In the genomic region with DNA sequence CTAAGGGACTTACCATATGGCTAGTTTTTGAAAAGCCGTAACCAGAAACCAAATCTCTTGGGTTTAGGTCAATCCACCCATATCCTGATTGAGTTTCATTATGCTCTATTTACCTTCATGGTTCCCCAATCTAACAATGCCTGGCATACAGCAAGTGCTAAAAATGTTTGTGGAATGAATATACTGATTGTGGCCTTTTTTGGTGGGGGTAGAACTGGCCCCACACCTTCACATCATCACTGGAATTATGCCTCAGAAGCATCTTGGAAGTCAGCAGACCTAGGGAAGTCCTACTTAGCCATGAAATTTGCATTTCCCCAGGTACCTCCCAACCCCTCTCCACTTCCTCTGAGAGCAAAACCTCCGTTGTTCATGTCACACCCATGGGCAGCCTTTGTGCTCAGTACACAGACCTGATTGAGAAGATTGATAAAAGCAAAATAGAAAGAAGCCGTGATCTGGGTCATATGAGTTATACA, we compare ENCODE assay signal across 9 cellular contexts. TPM values are rescaled to one million over a fixed set of nuclear protein-coding genes. Genes with fewer than 3 reads are reported as not detected.
DNase-seq lines count a peak whose midpoint lies in the region; ATAC-seq and TF ChIP-seq lines count a peak whose summit lies in the region.
"Had no signal": no experiment of that assay in that cellular context is flagged by ENCODE, and none has a peak within 500 bp of the region (broad histone marks: within the 10 kb centered on the region; RNA-seq: fewer than 3 reads in every experiment).

No MANE protein-coding gene starts in this region.

- POLR2A ChIA-PET in activated B cell treated with CpG ODN at 0.5 μM for 24 hours (lab: Charles Lee): interaction anchor here (0.5 to 3.5 kb wide), 9 partner anchors 10 to 173 kb away, joined by 3 to 18 read pairs (median 6); a partner anchor contains a TSS

- H3K27me3 Mint-ChIP-seq in activated B cell treated with CpG ODN at 0.5 μM for 24 hours (no peaks in the 10 kb centered on the region), chondrocyte (ENCODE audit: low read depth) (peaks cover 16% of the 10 kb centered on the region)

- H3K36me3 ChIP-seq in right atrium auricular region (no peaks in the 10 kb centered on the region), upper lobe of left lung (no peaks in the 10 kb centered on the region), breast epithelium (no peaks in the 10 kb centered on the region)

- H3K27ac ChIP-seq in right atrium auricular region: peak overlapping the region in 1 of 2 donors; percentile 8
- peak overlapping the region; percentile 70 to 88 (median 78) for H3K27ac ChIP-seq in upper lobe of left lung
- no peak overlapping the region for H3K27ac ChIP-seq in breast epithelium

- H3K4me3 ChIP-seq in right atrium auricular region: no peak overlapping the region
- no peak overlapping the region for H3K4me3 ChIP-seq in upper lobe of left lung
- no peak overlapping the region for H3K4me3 ChIP-seq in breast epithelium

- H3K27me3 ChIP-seq in right atrium auricular region (no peaks in the 10 kb centered on the region), upper lobe of left lung (no peaks in the 10 kb centered on the region), breast epithelium (no peaks in the 10 kb centered on the region)

- H3K4me1 Mint-ChIP-seq in activated B cell treated with CpG ODN at 0.5 μM for 24 hours (peaks cover 69% of the 10 kb centered on the region), chondrocyte (ENCODE audit: low read depth) (no peaks in the 10 kb centered on the region)

- H3K9me3 Mint-ChIP-seq in activated B cell treated with CpG ODN at 0.5 μM for 24 hours (no peaks in the 10 kb centered on the region), chondrocyte (ENCODE audit: low read depth) (peaks cover 6% of the 10 kb centered on the region)

- TF ChIP-seq CTCF in right atrium auricular region (IDR thresholded peaks at IDR 0.05) (no peak), activated B cell treated with CpG ODN at 0.5 μM for 24 hours (IDR thresholded peaks at IDR 0.05) (no peak), upper lobe of left lung (IDR thresholded peaks at IDR 0.05) (no peak), chondrocyte (IDR thresholded peaks at IDR 0.05) (no peak), breast epithelium (IDR thresholded peaks at IDR 0.05) (no peak)

- H3K9me3 ChIP-seq in right atrium auricular region: peaks cover 0 to 13% of the 10 kb centered on the region in 2 donors
- peaks cover 0 to 6% (median 0%) of the 10 kb centered on the region in 4 donors for H3K9me3 ChIP-seq in upper lobe of left lung
- H3K9me3 ChIP-seq in breast epithelium: no peaks in the 10 kb centered on the region

- ATAC-seq in left ventricle myocardium superior: peak; percentile 33
- peak; percentile 73 for ATAC-seq in HG02884 (IDR thresholded peaks at IDR 0.05; ENCODE audit: unreplicated experiment)
- ATAC-seq in activated B cell treated with CpG ODN at 0.5 μM for 24 hours (ENCODE audit: low read depth): peak; percentile 86
- ATAC-seq in upper lobe of left lung (ENCODE audit: low FRiP score in 2 of 2): no peak
- ATAC-seq: SK-N-SH treated with all-trans-retinoic acid at 6 μM for 48 hours had no signal

- no peak for TF ChIP-seq POLR2A in upper lobe of left lung (IDR thresholded peaks at IDR 0.05)
- no peak for TF ChIP-seq POLR2A in breast epithelium (IDR thresholded peaks at IDR 0.05)

- intact Hi-C loops in left ventricle myocardium superior (cut with micrococcal nuclease) (no loop called here), activated B cell treated with CpG ODN at 0.5 μM for 24 hours (cut with micrococcal nuclease) (loop anchor here (1.0 to 2.0 kb wide), 4 partner anchors 11 to 42 kb away; a partner anchor contains a TSS), breast epithelium (cut with DNase I; ENCODE audit: low total_unique reads) (no loop called here)

- H3K4me3 Mint-ChIP-seq in activated B cell treated with CpG ODN at 0.5 μM for 24 hours (peak overlapping the region; percentile 61), chondrocyte (ENCODE audit: unreplicated experiment) (no peak overlapping the region)

- H3K4me1 ChIP-seq in right atrium auricular region (peaks cover 0 to 8% of the 10 kb centered on the region in 2 donors), upper lobe of left lung (peaks cover 15 to 29% (median 21%) of the 10 kb centered on the region in 4 donors), breast epithelium (no peaks in the 10 kb centered on the region)

- H3K36me3 Mint-ChIP-seq in activated B cell treated with CpG ODN at 0.5 μM for 24 hours (ENCODE audit: low read depth) (peaks cover 3% of the 10 kb centered on the region), chondrocyte (ENCODE audit: low read depth) (no peaks in the 10 kb centered on the region)

- 54 to 59% methylated on average over 3 of the region's 3 CpGs for WGBS in upper lobe of left lung, 2 donors

- CTCF ChIA-PET in activated B cell treated with CpG ODN at 0.5 μM for 24 hours (lab: Charles Lee): interaction anchor here (0.9 to 1.9 kb wide), 4 partner anchors 10 to 236 kb away, joined by 3 to 12 read pairs (median 5); a partner anchor contains a TSS

- H3K27ac Mint-ChIP-seq in activated B cell treated with CpG ODN at 0.5 μM for 24 hours: peak overlapping the region; percentile 86
- no peak overlapping the region for H3K27ac Mint-ChIP-seq in chondrocyte (ENCODE audit: unreplicated experiment)

- DNase-seq in left ventricle myocardium superior (no peak), right atrium auricular region (ENCODE audit: low spot score) (no peak), activated B cell treated with CpG ODN at 0.5 μM for 24 hours (no peak), upper lobe of left lung (no peak), chondrocyte (ENCODE audit: low spot score) (no peak), cerebellar cortex (ENCODE audit: low spot score) (no peak), breast epithelium (ENCODE audit: low spot score in 2 of 2) (no peak)

- TF ChIP-seq EP300 in upper lobe of left lung (IDR thresholded peaks at IDR 0.05): no peak

RNA-seq across cellular contexts. Expression of a gene that starts 17.8 kb away (rescaled TPM):
- total RNA-seq in left ventricle myocardium superior: 0.15 TPM
- under 1 TPM; 0.11 to 0.31 TPM for total RNA-seq in right atrium auricular region
- total RNA-seq in activated B cell treated with CpG ODN at 0.5 μM for 24 hours: 85.7 and 91.7 TPM in 2 replicates
- total RNA-seq in upper lobe of left lung: 1 to 10 TPM in 4 of 6 donors, under 1 TPM in 2; 0.11 to 3.9 (median 1.5) TPM
- total RNA-seq in chondrocyte: not detected in 3 replicates
- 1 to 10 TPM in 1 of 3 donors, under 1 TPM in 2; 0.64 to 1.8 (median 0.98) TPM for total RNA-seq in breast epithelium

RNA-seq across cellular contexts. Expression of a gene that starts 47.0 kb away (rescaled TPM):
- 2.4 TPM for total RNA-seq in left ventricle myocardium superior
- 1 to 10 TPM; 1.2 to 3.2 TPM for total RNA-seq in right atrium auricular region
- 200 and 202 TPM in 2 replicates for total RNA-seq in activated B cell treated with CpG ODN at 0.5 μM for 24 hours
- total RNA-seq in upper lobe of left lung: 10 to 100 TPM in 5 of 6 donors, 1 to 10 TPM in 1; 9.4 to 32.1 (median 16.3) TPM
- not detected in 3 replicates for total RNA-seq in chondrocyte
- 10 to 100 TPM in 1 of 3 donors, 1 to 10 TPM in 2; 5.4 to 12.3 (median 8.8) TPM for total RNA-seq in breast epithelium

Comparison
In these comparisons a context has a peak if more than half of its experiments do, and no peak if none do; other contexts are left out.
1. ATAC-seq: peak in left ventricle myocardium superior (single experiment), HG02884 (single experiment) and activated B cell treated with CpG ODN at 0.5 μM for 24 hours (single experiment); none in upper lobe of left lung (0 of 2).
2. H3K27ac ChIP-seq: peak in upper lobe of left lung (4 of 4); none in breast epithelium (0 of 2).
3. RNA of a gene that starts 17.8 kb away (total RNA-seq): 85.7 to 91.7 TPM in activated B cell treated with CpG ODN at 0.5 μM for 24 hours; 0.11 to 3.9 TPM in upper lobe of left lung, 0.64 to 1.8 TPM in breast epithelium, 0.11 to 0.31 TPM in right atrium auricular region, 0.15 TPM in left ventricle myocardium superior (single experiment) and not detected in chondrocyte; every median in the first group is over 10 times any median in the second.